ENCODE assay signal across 8 cellular contexts in genomic region chr3:28348637-28349396, GRCh38. TPM values are rescaled to one million over a fixed set of nuclear protein-coding genes. Genes with fewer than 3 reads are reported as not detected.
DNase-seq lines count a peak whose midpoint lies in the region; ATAC-seq and TF ChIP-seq lines count a peak whose summit lies in the region.

TSS of gene AZI2 (minus strand) at chr3:28348824. CDS start at chr3:28340617, 8,207 bp downstream.
TSS of gene ZCWPW2 (plus strand) at chr3:28348721. CDS start at chr3:28413069, 64,348 bp downstream.

- H3K36me3 ChIP-seq in spleen: peaks cover 4 to 24% (median 6%) of the 10 kb centered on the region in 6 donors

- ATAC-seq in GM18873 (IDR thresholded peaks at IDR 0.05; ENCODE audit: low FRiP score, unreplicated experiment) (peak; percentile 82), HG03139 (IDR thresholded peaks at IDR 0.05; ENCODE audit: unreplicated experiment) (peak; percentile 92)

- TF ChIP-seq POLR2A in spleen (IDR thresholded peaks at IDR 0.05): peak in 2 of 3 donors; percentile 57 to 80

- H3K4me1 Mint-ChIP-seq in immature natural killer cell: peaks cover 45 to 63% of the 10 kb centered on the region in 2 donors

- DNase-seq in AG08395 (ENCODE audit: low spot score) (peak; percentile 86), NCI-H2196 treated with DMSO at 0.1 percent for 48 hours (lab: John Stamatoyannopoulos, UW; ENCODE audit: unreplicated experiment) (peak; percentile 51), cardiac fibroblast (ENCODE audit: low read depth in 2 of 2) (peak; percentile 97 to 98), immature natural killer cell (peak; percentile 92 to 94 (median 93)), spleen (peak; percentile 98)

- no peaks in the 10 kb centered on the region for H3K27me3 ChIP-seq in spleen (replicated peaks in 1 of 7)

- H3K9me3 Mint-ChIP-seq in immature natural killer cell: peaks cover 4 to 19% (median 16%) of the 10 kb centered on the region in 6 donors

- H3K27ac ChIP-seq in spleen: peak within 1 kb of the TSS; percentile 98 to 99 (median 99)

- H3K4me3 ChIP-seq in WI38 (ENCODE audit: low read depth, low read length) (peak within 1 kb of the TSS; percentile 69), cardiac fibroblast (replicated peaks in 1 of 2; ENCODE audit: low read depth in 2 of 2, low read length in 2 of 2) (peak within 1 kb of the TSS; percentile 78 to 85), spleen (peak within 1 kb of the TSS; percentile 63 to 88 (median 74))

- 0 to 1% (median 0%) methylated on average over 60 to 79 of the region's 79 CpGs for whole genome bisulfite sequencing in spleen, 5 donors

- peaks cover 12 to 15% (median 15%) of the 10 kb centered on the region in 3 donors for H3K27me3 Mint-ChIP-seq in immature natural killer cell (ENCODE audit: low read depth in 3 of 3)

- peaks cover 0 to 36% (median 24%) of the 10 kb centered on the region in 8 donors for H3K9me3 ChIP-seq in spleen

- H3K4me3 Mint-ChIP-seq in immature natural killer cell: peak within 1 kb of the TSS; percentile 94 to 99 (median 96)

- intact Hi-C loops in spleen (cut with DNase I; ENCODE audit: low total_unique reads): no loop called here

- peak within 1 kb of the TSS; percentile 95 to 99 (median 98) for H3K27ac Mint-ChIP-seq in immature natural killer cell

- peaks cover 22 to 70% (median 49%) of the 10 kb centered on the region in 6 donors for H3K4me1 ChIP-seq in spleen

- TF ChIP-seq CTCF in WI38 (IDR thresholded peaks at IDR 0.05; ENCODE audit: low read depth, low read length) (no peak), cardiac fibroblast (IDR thresholded peaks at IDR 0.05; ENCODE audit: low read depth, low read length) (peak; percentile 12), spleen (IDR thresholded peaks at IDR 0.05 in 8 of 11, conservative IDR thresholded peaks at IDR 0.05 in 3 of 11) (peak in 4 of 11 experiments; percentile 15 to 42 (median 26))

- peaks cover 11 to 19% (median 19%) of the 10 kb centered on the region in 3 donors for H3K36me3 Mint-ChIP-seq in immature natural killer cell

RNA-seq across cellular contexts. Expression of gene AZI2, which starts in this region (rescaled TPM):
- polyA plus RNA-seq in immature natural killer cell (10 to 100 TPM; 36.7 to 50.6 (median 38.1) TPM), spleen (10 to 100 TPM; 17.9 to 22.6 (median 18.6) TPM)
- 10 to 100 TPM; 42.6 to 60.3 (median 51.5) TPM for total RNA-seq in spleen

RNA-seq across cellular contexts. Expression of gene ZCWPW2, which starts in this region (rescaled TPM):
- polyA plus RNA-seq in immature natural killer cell (under 1 TPM in 2 of 3 donors, not detected in 1; 0.46 to 0.56 TPM), spleen (under 1 TPM; 0.35 to 0.50 (median 0.37) TPM)
- under 1 TPM in 4 of 7 donors, not detected in 3; 0.34 to 0.76 (median 0.45) TPM for total RNA-seq in spleen

Comparison
In these comparisons a context has a peak if more than half of its experiments do, and no peak if none do; other contexts are left out.
1. Peak in every context shown above with its lines: DNase-seq, ATAC-seq, H3K4me3 ChIP-seq and H3K27ac ChIP-seq.